ENCODE assay signal across 22 cellular contexts in genomic region chr6:20932284-20932683, GRCh38.
"Had no signal": no experiment of that assay in that cellular context is flagged by ENCODE, and none has a peak within 500 bp of the region (broad histone marks: within the 10 kb centered on the region; RNA-seq: fewer than 3 reads in every experiment).

No MANE protein-coding gene starts in this region.

- H3K9me3 ChIP-seq: esophagus squamous epithelium, left lung, mucosa of descending colon, pancreas, tibial artery had no signal

- H3K36me3 ChIP-seq: esophagus squamous epithelium, left lung, pancreas, tibial artery had no signal

- ATAC-seq: activated CD8-positive, alpha-beta T cell treated with anti-CD3 and anti-CD28 coated beads for 36 hours; activated naive CD4-positive, alpha-beta T cell treated with anti-CD3 and anti-CD28 coated beads, Interleukin-2, amount 50 U/mL, for 72 hours; activated T-cell treated with anti-CD3 and anti-CD28 coated beads, Interleukin-2, amount 50 U/mL, for 72 hours; left lung; naive thymus-derived CD4-positive, alpha-beta T cell; pancreas; stimulated activated naive B cell treated with anti-CD40 and anti-IgM and Interleukin-4, amounts not matched to agents 10 μg/mL and 1 μg/mL and 100 μg/mL, for 72 hours; T-helper 17 cell had no signal

- H3K4me3 ChIP-seq: coronary artery, esophagus squamous epithelium, left lung, mucosa of descending colon, pancreas, tibial artery had no signal

- H3K4me1 ChIP-seq: esophagus squamous epithelium, left lung had no signal

- H3K27me3 ChIP-seq: esophagus squamous epithelium, left lung, pancreas, tibial artery had no signal

- DNase-seq: activated B cell treated with CpG ODN at 0.5 μM for 24 hours; activated CD4-positive, alpha-beta T cell treated with anti-CD3 and anti-CD28 coated beads for 48 hours; activated CD8-positive, alpha-beta memory T cell treated with anti-CD3 and anti-CD28 coated beads, Interleukin-2, amount 50 U/mL, for 4 hours; activated CD8-positive, alpha-beta T cell treated with anti-CD3 and anti-CD28 coated beads for 36 hours; activated gamma-delta T cell; activated T-cell treated with anti-CD3 and anti-CD28 coated beads, Interleukin-2, amount 50 U/mL, for 72 hours; effector CD4-positive, alpha-beta T cell; esophagus squamous epithelium; foreskin melanocyte; head of caudate nucleus; kidney; left lung; mammary epithelial cell; mucosa of descending colon; naive thymus-derived CD4-positive, alpha-beta T cell; pancreas; stimulated activated CD4-positive, alpha-beta T cell treated with anti-CD3 and anti-CD28 coated beads, Interleukin-4, amount 100 ng/mL, for 1 hour; stimulated activated naive B cell treated with anti-CD40 and anti-IgM and Interleukin-4, amounts not matched to agents 10 μg/mL and 1 μg/mL and 100 μg/mL, for 72 hours; T-helper 17 cell; tibial artery had no signal

- H3K27ac ChIP-seq: coronary artery, esophagus squamous epithelium, left lung, pancreas, tibial artery had no signal
